In the genomic region with DNA sequence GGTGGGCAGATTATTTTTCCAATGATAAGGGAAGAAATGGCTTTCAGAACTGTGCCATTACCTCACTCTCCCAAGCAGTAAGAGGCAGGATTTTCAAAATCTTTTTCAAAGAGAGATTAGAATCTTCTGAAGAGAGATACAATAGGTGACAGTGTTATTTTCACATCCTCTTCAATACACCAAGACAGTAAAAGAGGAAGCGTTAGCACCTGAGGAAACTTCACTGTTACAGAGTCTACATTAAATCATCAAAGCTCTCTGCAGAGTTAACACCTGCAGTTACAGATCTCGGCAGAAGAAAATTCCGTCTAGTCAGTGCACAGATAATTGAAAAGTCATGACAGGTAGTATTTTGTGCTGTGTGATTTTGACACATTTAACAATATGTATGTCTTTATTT, we compare ENCODE assay signal across 16 cellular contexts.
DNase-seq lines count a peak whose midpoint lies in the region; ATAC-seq and TF ChIP-seq lines count a peak whose summit lies in the region.
"Had no signal": no experiment of that assay in that cellular context is flagged by ENCODE, and none has a peak within 500 bp of the region (broad histone marks: within the 10 kb centered on the region; RNA-seq: fewer than 3 reads in every experiment).

No MANE protein-coding gene starts in this region.

- no peak overlapping the region for H3K4me3 Mint-ChIP-seq in T-helper 17 cell
- H3K4me3 Mint-ChIP-seq: activated naive CD8-positive, alpha-beta T cell treated with anti-CD3 and anti-CD28 coated beads for 36 hours; effector memory CD8-positive, alpha-beta T cell; H9 had no signal

- no peaks in the 10 kb centered on the region for H3K4me1 ChIP-seq in stomach

- TF ChIP-seq EP300 in stomach (IDR thresholded peaks at IDR 0.05): no peak

- H3K27ac Mint-ChIP-seq in T-helper 17 cell: no peak overlapping the region
- H3K27ac Mint-ChIP-seq: activated naive CD8-positive, alpha-beta T cell treated with anti-CD3 and anti-CD28 coated beads for 36 hours; effector memory CD8-positive, alpha-beta T cell; H9 had no signal

- intact Hi-C loops in stomach (cut with DNase I; ENCODE audit: low total_unique reads) (no loop called here), posterior cingulate gyrus (cut with DNase I) (no loop called here)

- no peaks in the 10 kb centered on the region for H3K36me3 Mint-ChIP-seq in T-helper 17 cell (ENCODE audit: low read depth)
- H3K36me3 Mint-ChIP-seq: activated naive CD8-positive, alpha-beta T cell treated with anti-CD3 and anti-CD28 coated beads for 36 hours had no signal

- H3K27me3 Mint-ChIP-seq in T-helper 17 cell: no peaks in the 10 kb centered on the region
- H3K27me3 Mint-ChIP-seq: activated naive CD8-positive, alpha-beta T cell treated with anti-CD3 and anti-CD28 coated beads for 36 hours; effector memory CD8-positive, alpha-beta T cell had no signal

- peaks cover 0 to 51% (median 17%) of the 10 kb centered on the region in 4 donors for H3K36me3 ChIP-seq in stomach
- H3K36me3 ChIP-seq: BE2C had no signal

- H3K27ac ChIP-seq in stomach: no peak overlapping the region

- H3K9me3 ChIP-seq in T-helper 17 cell (ENCODE audit: control insufficient read depth, low read length, poor library complexity, severe bottlenecking) (no peaks in the 10 kb centered on the region), stomach (no peaks in the 10 kb centered on the region)
- H3K9me3 ChIP-seq: BE2C had no signal

- WGBS in stomach, 5 donors: 91 to 93% (median 92%) methylated on average over 3 of the region's 3 CpGs

- TF ChIP-seq POLR2A in stomach (IDR thresholded peaks at IDR 0.05): no peak

- H3K4me3 ChIP-seq in stomach: no peak overlapping the region
- H3K4me3 ChIP-seq: smooth muscle cell had no signal

- no peaks in the 10 kb centered on the region for H3K4me1 Mint-ChIP-seq in T-helper 17 cell
- H3K4me1 Mint-ChIP-seq: activated naive CD8-positive, alpha-beta T cell treated with anti-CD3 and anti-CD28 coated beads for 36 hours; H9 had no signal

- peak; percentile 39 for DNase-seq in RPMI8226
- DNase-seq in T-helper 17 cell: no peak
- no peak for DNase-seq in stomach
- no peak for DNase-seq in NCI-H2171 (lab: John Stamatoyannopoulos, UW)
- no peak for DNase-seq in posterior cingulate gyrus
- DNase-seq: activated CD8-positive, alpha-beta memory T cell treated with anti-CD3 and anti-CD28 coated beads, Interleukin-2, amount 50 U/mL, for 4 hours; activated naive CD8-positive, alpha-beta T cell treated with anti-CD3 and anti-CD28 coated beads for 36 hours; BE2C; effector memory CD8-positive, alpha-beta T cell; foreskin melanocyte; H9; nucleus accumbens had no signal

- peak; percentile 86 for ATAC-seq in GM18858 (IDR thresholded peaks at IDR 0.05; ENCODE audit: unreplicated experiment)
- peak; percentile 96 for ATAC-seq in GM21515 (IDR thresholded peaks at IDR 0.05; ENCODE audit: unreplicated experiment)
- peak; percentile 60 for ATAC-seq in HG03066 (IDR thresholded peaks at IDR 0.05; ENCODE audit: low read depth, unreplicated experiment)
- no peak for ATAC-seq in T-helper 17 cell
- ATAC-seq: effector memory CD8-positive, alpha-beta T cell had no signal

- no peak for TF ChIP-seq CTCF in stomach (IDR thresholded peaks at IDR 0.05)

- H3K27me3 ChIP-seq in stomach: no peaks in the 10 kb centered on the region
- H3K27me3 ChIP-seq: BE2C had no signal
